ENCODE assay signal across 2 cellular contexts in the genomic region with DNA sequence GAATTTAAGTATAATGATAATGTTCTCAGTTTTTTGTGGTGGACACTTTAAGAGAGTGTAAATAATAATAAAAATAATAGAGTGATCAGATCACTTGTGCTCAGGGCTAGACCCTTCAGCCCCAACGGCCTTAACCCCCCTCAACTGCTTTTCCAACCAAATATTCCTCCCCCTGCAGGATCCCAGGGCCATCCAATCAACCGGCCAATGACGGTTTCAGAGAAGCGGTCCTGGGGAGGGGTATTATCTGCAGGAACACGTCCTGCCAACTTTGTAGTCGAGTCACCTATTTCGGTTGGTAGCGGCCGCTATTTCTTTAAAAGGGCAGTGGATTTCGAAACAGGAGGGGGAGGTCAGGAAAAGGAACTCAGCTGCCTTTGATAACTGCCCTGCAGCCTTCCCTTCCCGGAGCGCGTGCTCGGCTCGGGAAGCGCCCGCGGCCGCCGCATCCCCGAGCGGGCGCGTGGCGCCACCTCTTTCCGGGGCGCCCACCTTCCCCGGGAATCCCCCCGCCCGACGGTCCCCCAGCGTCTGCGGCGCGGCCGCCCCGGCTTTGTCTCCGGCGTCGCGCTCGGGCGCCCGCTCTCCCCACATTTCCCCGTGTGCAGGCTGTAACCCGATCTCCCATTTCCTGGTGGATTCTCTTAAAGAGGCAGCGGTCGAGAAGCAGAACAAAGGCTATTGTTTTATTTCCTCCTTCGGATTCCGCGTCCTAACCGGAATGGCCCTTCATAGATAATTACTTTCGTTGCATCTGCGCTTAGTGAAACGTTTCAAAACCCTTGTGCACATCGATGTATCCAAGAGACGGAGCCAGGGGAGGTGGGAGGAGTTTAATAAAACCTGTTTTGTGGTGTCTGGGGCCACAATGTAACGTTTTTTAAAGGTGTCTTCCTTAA.
TF ChIP-seq lines count a peak whose summit lies in the region.

No MANE protein-coding gene starts in this region.

TF ChIP-seq in HEK293, 187 proteins besides CTCF, POLR2A, EP300 and RAD21 (continues in another document):
- TF ChIP-seq, protein P1, sequence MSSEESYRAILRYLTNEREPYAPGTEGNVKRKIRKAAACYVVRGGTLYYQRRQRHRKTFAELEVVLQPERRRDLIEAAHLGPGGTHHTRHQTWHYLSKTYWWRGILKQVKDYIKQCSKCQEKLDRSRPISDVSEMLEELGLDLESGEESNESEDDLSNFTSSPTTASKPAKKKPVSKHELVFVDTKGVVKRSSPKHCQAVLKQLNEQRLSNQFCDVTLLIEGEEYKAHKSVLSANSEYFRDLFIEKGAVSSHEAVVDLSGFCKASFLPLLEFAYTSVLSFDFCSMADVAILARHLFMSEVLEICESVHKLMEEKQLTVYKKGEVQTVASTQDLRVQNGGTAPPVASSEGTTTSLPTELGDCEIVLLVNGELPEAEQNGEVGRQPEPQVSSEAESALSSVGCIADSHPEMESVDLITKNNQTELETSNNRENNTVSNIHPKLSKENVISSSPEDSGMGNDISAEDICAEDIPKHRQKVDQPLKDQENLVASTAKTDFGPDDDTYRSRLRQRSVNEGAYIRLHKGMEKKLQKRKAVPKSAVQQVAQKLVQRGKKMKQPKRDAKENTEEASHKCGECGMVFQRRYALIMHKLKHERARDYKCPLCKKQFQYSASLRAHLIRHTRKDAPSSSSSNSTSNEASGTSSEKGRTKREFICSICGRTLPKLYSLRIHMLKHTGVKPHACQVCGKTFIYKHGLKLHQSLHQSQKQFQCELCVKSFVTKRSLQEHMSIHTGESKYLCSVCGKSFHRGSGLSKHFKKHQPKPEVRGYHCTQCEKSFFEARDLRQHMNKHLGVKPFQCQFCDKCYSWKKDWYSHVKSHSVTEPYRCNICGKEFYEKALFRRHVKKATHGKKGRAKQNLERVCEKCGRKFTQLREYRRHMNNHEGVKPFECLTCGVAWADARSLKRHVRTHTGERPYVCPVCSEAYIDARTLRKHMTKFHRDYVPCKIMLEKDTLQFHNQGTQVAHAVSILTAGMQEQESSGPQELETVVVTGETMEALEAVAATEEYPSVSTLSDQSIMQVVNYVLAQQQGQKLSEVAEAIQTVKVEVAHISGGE (tag by site-specific recombination; conservative IDR thresholded peaks at IDR 0.05; ENCODE audit: low read depth), result peak; percentile 17; the same call in 1 of the 2 replicates
- peak; percentile 20; the same call in 1 of the 2 replicates for TF ChIP-seq ZNF24 (tag by site-specific recombination; IDR thresholded peaks at IDR 0.05)
- TF ChIP-seq, protein P2, sequence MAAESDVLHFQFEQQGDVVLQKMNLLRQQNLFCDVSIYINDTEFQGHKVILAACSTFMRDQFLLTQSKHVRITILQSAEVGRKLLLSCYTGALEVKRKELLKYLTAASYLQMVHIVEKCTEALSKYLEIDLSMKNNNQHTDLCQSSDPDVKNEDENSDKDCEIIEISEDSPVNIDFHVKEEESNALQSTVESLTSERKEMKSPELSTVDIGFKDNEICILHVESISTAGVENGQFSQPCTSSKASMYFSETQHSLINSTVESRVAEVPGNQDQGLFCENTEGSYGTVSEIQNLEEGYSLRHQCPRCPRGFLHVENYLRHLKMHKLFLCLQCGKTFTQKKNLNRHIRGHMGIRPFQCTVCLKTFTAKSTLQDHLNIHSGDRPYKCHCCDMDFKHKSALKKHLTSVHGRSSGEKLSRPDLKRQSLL (tag by site-specific recombination; IDR thresholded peaks at IDR 0.05), result peak; percentile 29; the same call in 1 of the 2 replicates
- no peak for TF ChIP-seq ZNF140 (tag by site-specific recombination; IDR thresholded peaks at IDR 0.05)
- no peak for TF ChIP-seq ZNF23 (tag by site-specific recombination; IDR thresholded peaks at IDR 0.05; ENCODE audit: borderline replicate concordance)
- no peak for TF ChIP-seq ZNF664 (tag by site-specific recombination; IDR thresholded peaks at IDR 0.05)
- TF ChIP-seq ZNF335 (tag by site-specific recombination; conservative IDR thresholded peaks at IDR 0.05), result peak; percentile 76
- TF ChIP-seq, protein P3, sequence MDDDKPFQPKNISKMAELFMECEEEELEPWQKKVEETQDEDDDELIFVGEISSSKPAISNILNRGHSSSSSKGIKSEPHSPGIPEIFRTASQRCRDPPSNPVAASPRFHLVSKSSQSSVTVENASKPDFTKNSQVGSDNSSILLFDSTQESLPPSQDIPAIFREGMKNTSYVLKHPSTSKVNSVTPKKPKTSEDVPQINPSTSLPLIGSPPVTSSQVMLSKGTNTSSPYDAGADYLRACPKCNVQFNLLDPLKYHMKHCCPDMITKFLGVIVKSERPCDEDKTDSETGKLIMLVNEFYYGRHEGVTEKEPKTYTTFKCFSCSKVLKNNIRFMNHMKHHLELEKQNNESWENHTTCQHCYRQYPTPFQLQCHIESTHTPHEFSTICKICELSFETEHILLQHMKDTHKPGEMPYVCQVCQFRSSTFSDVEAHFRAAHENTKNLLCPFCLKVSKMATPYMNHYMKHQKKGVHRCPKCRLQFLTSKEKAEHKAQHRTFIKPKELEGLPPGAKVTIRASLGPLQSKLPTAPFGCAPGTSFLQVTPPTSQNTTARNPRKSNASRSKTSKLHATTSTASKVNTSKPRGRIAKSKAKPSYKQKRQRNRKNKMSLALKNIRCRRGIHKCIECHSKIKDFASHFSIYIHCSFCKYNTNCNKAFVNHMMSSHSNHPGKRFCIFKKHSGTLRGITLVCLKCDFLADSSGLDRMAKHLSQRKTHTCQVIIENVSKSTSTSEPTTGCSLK (tag by site-specific recombination; IDR thresholded peaks at IDR 0.05), result no peak
- TF ChIP-seq RBAK (tag by site-specific recombination; IDR thresholded peaks at IDR 0.05), result no peak
- TF ChIP-seq MEIS1 (CRISPR knock-in tag; IDR thresholded peaks at IDR 0.05; ENCODE audit: borderline replicate concordance), result no peak
- peak; percentile 56; the same call in 1 of the 2 replicates for TF ChIP-seq ZNF660 (tag by site-specific recombination; IDR thresholded peaks at IDR 0.05)
- TF ChIP-seq ZNF324 (tag by site-specific recombination; IDR thresholded peaks at IDR 0.05), result no peak
- no peak for TF ChIP-seq ZNF133 (tag by site-specific recombination; IDR thresholded peaks at IDR 0.05)
- peak; percentile 75 for TF ChIP-seq ZBTB8A (tag by site-specific recombination; IDR thresholded peaks at IDR 0.05)
- TF ChIP-seq ZNF416 (tag by site-specific recombination; IDR thresholded peaks at IDR 0.05), result no peak
- TF ChIP-seq, protein P4, sequence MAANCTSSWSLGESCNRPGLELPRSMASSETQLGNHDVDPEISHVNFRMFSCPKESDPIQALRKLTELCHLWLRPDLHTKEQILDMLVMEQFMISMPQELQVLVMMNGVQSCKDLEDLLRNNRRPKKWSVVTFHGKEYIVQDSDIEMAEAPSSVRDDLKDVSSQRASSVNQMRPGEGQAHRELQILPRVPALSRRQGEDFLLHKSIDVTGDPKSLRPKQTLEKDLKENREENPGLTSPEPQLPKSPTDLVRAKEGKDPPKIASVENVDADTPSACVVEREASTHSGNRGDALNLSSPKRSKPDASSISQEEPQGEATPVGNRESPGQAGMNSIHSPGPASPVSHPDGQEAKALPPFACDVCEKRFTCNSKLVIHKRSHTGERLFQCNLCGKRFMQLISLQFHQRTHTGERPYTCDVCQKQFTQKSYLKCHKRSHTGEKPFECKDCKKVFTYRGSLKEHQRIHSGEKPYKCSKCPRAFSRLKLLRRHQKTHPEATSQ (tag by site-specific recombination; IDR thresholded peaks at IDR 0.05), result no peak
- no peak for TF ChIP-seq ZSCAN23 (tag by site-specific recombination; IDR thresholded peaks at IDR 0.05)

TF ChIP-seq in SK-N-SH, 30 proteins besides CTCF, POLR2A, EP300 and RAD21 (continued from another document):
- TF ChIP-seq, protein P5, sequence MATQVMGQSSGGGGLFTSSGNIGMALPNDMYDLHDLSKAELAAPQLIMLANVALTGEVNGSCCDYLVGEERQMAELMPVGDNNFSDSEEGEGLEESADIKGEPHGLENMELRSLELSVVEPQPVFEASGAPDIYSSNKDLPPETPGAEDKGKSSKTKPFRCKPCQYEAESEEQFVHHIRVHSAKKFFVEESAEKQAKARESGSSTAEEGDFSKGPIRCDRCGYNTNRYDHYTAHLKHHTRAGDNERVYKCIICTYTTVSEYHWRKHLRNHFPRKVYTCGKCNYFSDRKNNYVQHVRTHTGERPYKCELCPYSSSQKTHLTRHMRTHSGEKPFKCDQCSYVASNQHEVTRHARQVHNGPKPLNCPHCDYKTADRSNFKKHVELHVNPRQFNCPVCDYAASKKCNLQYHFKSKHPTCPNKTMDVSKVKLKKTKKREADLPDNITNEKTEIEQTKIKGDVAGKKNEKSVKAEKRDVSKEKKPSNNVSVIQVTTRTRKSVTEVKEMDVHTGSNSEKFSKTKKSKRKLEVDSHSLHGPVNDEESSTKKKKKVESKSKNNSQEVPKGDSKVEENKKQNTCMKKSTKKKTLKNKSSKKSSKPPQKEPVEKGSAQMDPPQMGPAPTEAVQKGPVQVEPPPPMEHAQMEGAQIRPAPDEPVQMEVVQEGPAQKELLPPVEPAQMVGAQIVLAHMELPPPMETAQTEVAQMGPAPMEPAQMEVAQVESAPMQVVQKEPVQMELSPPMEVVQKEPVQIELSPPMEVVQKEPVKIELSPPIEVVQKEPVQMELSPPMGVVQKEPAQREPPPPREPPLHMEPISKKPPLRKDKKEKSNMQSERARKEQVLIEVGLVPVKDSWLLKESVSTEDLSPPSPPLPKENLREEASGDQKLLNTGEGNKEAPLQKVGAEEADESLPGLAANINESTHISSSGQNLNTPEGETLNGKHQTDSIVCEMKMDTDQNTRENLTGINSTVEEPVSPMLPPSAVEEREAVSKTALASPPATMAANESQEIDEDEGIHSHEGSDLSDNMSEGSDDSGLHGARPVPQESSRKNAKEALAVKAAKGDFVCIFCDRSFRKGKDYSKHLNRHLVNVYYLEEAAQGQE (IDR thresholded peaks at IDR 0.05; ENCODE audit: low read depth, low read length), result 0 out of 2 replicates have a peak, but pooled peaks have one; percentile 7
- no peak for TF ChIP-seq GABPA (IDR thresholded peaks at IDR 0.05; ENCODE audit: low read depth)
- peak; percentile 81 for TF ChIP-seq MXI1 (IDR thresholded peaks at IDR 0.05; ENCODE audit: low read depth, low read length)
- no peak for TF ChIP-seq RXRA (IDR thresholded peaks at IDR 0.05; ENCODE audit: borderline replicate concordance, low read depth)
- TF ChIP-seq, protein P6, sequence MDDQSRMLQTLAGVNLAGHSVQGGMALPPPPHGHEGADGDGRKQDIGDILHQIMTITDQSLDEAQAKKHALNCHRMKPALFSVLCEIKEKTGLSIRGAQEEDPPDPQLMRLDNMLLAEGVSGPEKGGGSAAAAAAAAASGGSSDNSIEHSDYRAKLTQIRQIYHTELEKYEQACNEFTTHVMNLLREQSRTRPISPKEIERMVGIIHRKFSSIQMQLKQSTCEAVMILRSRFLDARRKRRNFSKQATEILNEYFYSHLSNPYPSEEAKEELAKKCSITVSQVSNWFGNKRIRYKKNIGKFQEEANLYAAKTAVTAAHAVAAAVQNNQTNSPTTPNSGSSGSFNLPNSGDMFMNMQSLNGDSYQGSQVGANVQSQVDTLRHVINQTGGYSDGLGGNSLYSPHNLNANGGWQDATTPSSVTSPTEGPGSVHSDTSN (IDR thresholded peaks at IDR 0.05), result peak; percentile 6; the same call in 1 of the 2 replicates
- no peak for TF ChIP-seq JUND (IDR thresholded peaks at IDR 0.05)
- no peak for TF ChIP-seq SMC3 (IDR thresholded peaks at IDR 0.05; ENCODE audit: low read depth, low read length)
- TF ChIP-seq FOSL2 (IDR thresholded peaks at IDR 0.05; ENCODE audit: borderline replicate concordance, low read depth), result no peak
- no peak for TF ChIP-seq NRF1 (IDR thresholded peaks at IDR 0.05; ENCODE audit: low read depth, low read length)
- TF ChIP-seq TAF1 (IDR thresholded peaks at IDR 0.05; ENCODE audit: borderline replicate concordance, low read depth, low read length), result peak; percentile 75
- no peak for TF ChIP-seq FOXM1 (IDR thresholded peaks at IDR 0.05; ENCODE audit: low read depth)
- TF ChIP-seq CHD2 (IDR thresholded peaks at IDR 0.05; ENCODE audit: low read length, partially characterized antibody), result peak; percentile 42
- TF ChIP-seq, protein P7, sequence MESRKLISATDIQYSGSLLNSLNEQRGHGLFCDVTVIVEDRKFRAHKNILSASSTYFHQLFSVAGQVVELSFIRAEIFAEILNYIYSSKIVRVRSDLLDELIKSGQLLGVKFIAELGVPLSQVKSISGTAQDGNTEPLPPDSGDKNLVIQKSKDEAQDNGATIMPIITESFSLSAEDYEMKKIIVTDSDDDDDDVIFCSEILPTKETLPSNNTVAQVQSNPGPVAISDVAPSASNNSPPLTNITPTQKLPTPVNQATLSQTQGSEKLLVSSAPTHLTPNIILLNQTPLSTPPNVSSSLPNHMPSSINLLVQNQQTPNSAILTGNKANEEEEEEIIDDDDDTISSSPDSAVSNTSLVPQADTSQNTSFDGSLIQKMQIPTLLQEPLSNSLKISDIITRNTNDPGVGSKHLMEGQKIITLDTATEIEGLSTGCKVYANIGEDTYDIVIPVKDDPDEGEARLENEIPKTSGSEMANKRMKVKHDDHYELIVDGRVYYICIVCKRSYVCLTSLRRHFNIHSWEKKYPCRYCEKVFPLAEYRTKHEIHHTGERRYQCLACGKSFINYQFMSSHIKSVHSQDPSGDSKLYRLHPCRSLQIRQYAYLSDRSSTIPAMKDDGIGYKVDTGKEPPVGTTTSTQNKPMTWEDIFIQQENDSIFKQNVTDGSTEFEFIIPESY (IDR thresholded peaks at IDR 0.05; ENCODE audit: borderline replicate concordance, low read depth), result no peak
- TF ChIP-seq, protein P8, sequence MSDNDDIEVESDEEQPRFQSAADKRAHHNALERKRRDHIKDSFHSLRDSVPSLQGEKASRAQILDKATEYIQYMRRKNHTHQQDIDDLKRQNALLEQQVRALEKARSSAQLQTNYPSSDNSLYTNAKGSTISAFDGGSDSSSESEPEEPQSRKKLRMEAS (IDR thresholded peaks at IDR 0.05; ENCODE audit: low read depth), result peak; percentile 90
- TF ChIP-seq MEF2A (IDR thresholded peaks at IDR 0.05; ENCODE audit: borderline replicate concordance, low read depth), result no peak
- peak; percentile 69; the same call in 1 of the 2 replicates for TF ChIP-seq POLR2AphosphoS5 (IDR thresholded peaks at IDR 0.05; ENCODE audit: low read depth, low read length)
- peak; percentile 85; the same call in 1 of the 2 replicates for TF ChIP-seq ELF1 (IDR thresholded peaks at IDR 0.05)
- TF ChIP-seq, protein P9, sequence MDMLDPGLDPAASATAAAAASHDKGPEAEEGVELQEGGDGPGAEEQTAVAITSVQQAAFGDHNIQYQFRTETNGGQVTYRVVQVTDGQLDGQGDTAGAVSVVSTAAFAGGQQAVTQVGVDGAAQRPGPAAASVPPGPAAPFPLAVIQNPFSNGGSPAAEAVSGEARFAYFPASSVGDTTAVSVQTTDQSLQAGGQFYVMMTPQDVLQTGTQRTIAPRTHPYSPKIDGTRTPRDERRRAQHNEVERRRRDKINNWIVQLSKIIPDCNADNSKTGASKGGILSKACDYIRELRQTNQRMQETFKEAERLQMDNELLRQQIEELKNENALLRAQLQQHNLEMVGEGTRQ (IDR thresholded peaks at IDR 0.05; ENCODE audit: borderline replicate concordance, low read depth, low read length), result no peak
- peak; percentile 49; the same call in 1 of the 2 replicates for TF ChIP-seq SIN3A (IDR thresholded peaks at IDR 0.05; ENCODE audit: borderline replicate concordance, low read depth, low read length)
